ENCODE assay signal across 11 cellular contexts in genomic region chr1:16765731-16766605, GRCh38. TPM values are rescaled to one million over a fixed set of nuclear protein-coding genes. Genes with fewer than 3 reads are reported as not detected.
DNase-seq lines count a peak whose midpoint lies in the region; FAIRE-seq and TF ChIP-seq lines count a peak whose summit lies in the region.
"Not testable (repeated sequence)": the region's sequence is repeated elsewhere in the genome, so short reads cannot be mapped to it uniquely, and the experiment has no call there.
"Had no signal": no experiment of that assay in that cellular context is flagged by ENCODE, and none has a peak within 500 bp of the region (broad histone marks: within the 10 kb centered on the region; RNA-seq: fewer than 3 reads in every experiment).

No MANE protein-coding gene starts in this region.

- H3K9me3 ChIP-seq in colonic mucosa; kidney (ENCODE audit: control insufficient read depth in 1 of 2, low read length in 2 of 2); prostate gland; subcutaneous abdominal adipose tissue (ENCODE audit: control insufficient read depth in 5 of 5, low read length in 5 of 5): not testable (repeated sequence)

- not testable (repeated sequence) for H3K27me3 ChIP-seq in colonic mucosa; prostate gland (replicated peaks; ENCODE audit: insufficient read depth)
- H3K27me3 ChIP-seq in subcutaneous abdominal adipose tissue (ENCODE audit: control insufficient read depth in 5 of 5, insufficient read depth in 4 of 5, low read length in 5 of 5): peaks cover 0 to 16% (median 3%) of the 10 kb centered on the region in 5 donors

- not testable (repeated sequence) for H3K36me3 ChIP-seq in colonic mucosa; kidney (ENCODE audit: control insufficient read depth in 1 of 2, insufficient read depth in 2 of 2, low read length in 2 of 2); prostate gland; subcutaneous abdominal adipose tissue (ENCODE audit: control insufficient read depth in 5 of 5, insufficient read depth in 5 of 5, low read length in 5 of 5)

- not testable (repeated sequence) for H3K4me3 ChIP-seq in colonic mucosa
- H3K4me3 ChIP-seq in kidney (ENCODE audit: low read length in 2 of 2): peak overlapping the region in 1 of 2 donors; percentile 40
- peak overlapping the region in 1 of 2 donors; percentile 6 for H3K4me3 ChIP-seq in prostate gland
- peak overlapping the region in 4 of 5 donors; percentile 24 to 59 (median 44) for H3K4me3 ChIP-seq in subcutaneous abdominal adipose tissue (ENCODE audit: low read depth in 1 of 5, low read length in 5 of 5)

- H3K4me1 ChIP-seq in colonic mucosa; prostate gland (replicated peaks); subcutaneous abdominal adipose tissue (ENCODE audit: control insufficient read depth in 5 of 5, insufficient read depth in 5 of 5, low read length in 5 of 5): not testable (repeated sequence)
- peaks cover 7 to 12% of the 10 kb centered on the region in 2 donors for H3K4me1 ChIP-seq in kidney (ENCODE audit: control insufficient read depth in 1 of 2, insufficient read depth in 1 of 2, low read depth in 1 of 2, low read length in 2 of 2)

- not testable (repeated sequence) for FAIRE-seq in kidney (lab: Jason Lieb, UNC)

- TF ChIP-seq POLR2A in prostate gland (IDR thresholded peaks at IDR 0.05): not testable (repeated sequence)

- TF ChIP-seq CTCF in colonic mucosa (IDR thresholded peaks at IDR 0.05); kidney (IDR thresholded peaks at IDR 0.05; ENCODE audit: borderline replicate concordance, extremely low read depth, insufficient read depth); prostate gland (IDR thresholded peaks at IDR 0.05): not testable (repeated sequence)

- intact Hi-C loops in colonic mucosa (cut with DNase I); head of caudate nucleus (cut with DNase I); kidney (cut with DNase I); prostate gland (cut with DNase I): not testable (repeated sequence)

- peak in 8 of 14 donors; percentile 27 to 91 (median 50) for DNase-seq in C1 segment of cervical spinal cord (lab: John Stamatoyannopoulos, UW)
- peak; percentile 18 for DNase-seq in NCI-H146 treated with DMSO at 0.1 percent for 48 hours (lab: John Stamatoyannopoulos, UW; ENCODE audit: unreplicated experiment)
- peak; percentile 76 for DNase-seq in colonic mucosa
- peak in 40 of 42 donors; percentile 12 to 79 (median 48) for DNase-seq in head of caudate nucleus
- DNase-seq in kidney: peak; percentile 86
- DNase-seq in midbrain (lab: John Stamatoyannopoulos, UW): peak; percentile 40
- not testable (repeated sequence) for DNase-seq in prostate gland (ENCODE audit: low spot score)

- 29% methylated on average over 25 of the region's 31 CpGs for WGBS in prostate gland

- H3K9ac ChIP-seq in colonic mucosa (ENCODE audit: low read depth in 2 of 2, low read length in 2 of 2) (peak overlapping the region in 1 of 2 donors; percentile 24), kidney (ENCODE audit: low read length in 2 of 2) (peak overlapping the region in 1 of 2 donors; percentile 46)
- H3K9ac ChIP-seq in subcutaneous abdominal adipose tissue (ENCODE audit: low read length in 5 of 5): not testable (repeated sequence)

- peak overlapping the region; percentile 88 for H3K27ac ChIP-seq in colonic mucosa
- peak overlapping the region; percentile 88 to 92 for H3K27ac ChIP-seq in kidney (ENCODE audit: low read depth in 2 of 2, low read length in 2 of 2)
- peak overlapping the region; percentile 39 to 55 for H3K27ac ChIP-seq in prostate gland
- H3K27ac ChIP-seq in subcutaneous abdominal adipose tissue (ENCODE audit: low read depth, low read length): not testable (repeated sequence)

RNA-seq across cellular contexts. Expression of gene RNU1-4, which starts 25.7 kb away (rescaled TPM):
- total RNA-seq in colonic mucosa (1,000 to 10,000 TPM; 1,159 to 2,517 TPM), kidney (8,605 TPM), prostate gland (under 1 TPM; under 0.01 TPM)
- polyA plus RNA-seq in kidney (ENCODE audit: insufficient read depth, low read depth, low replicate concordance): 26.8 TPM
- total RNA-seq: myocyte, osteoblast had no signal
- polyA plus RNA-seq: adrenal gland had no signal

Comparison
In these comparisons a context has a peak if more than half of its experiments do, and no peak if none do; other contexts are left out.
1. RNA of gene RNU1-4, which starts 25.7 kb away (total RNA-seq): 8,605 TPM in kidney (single experiment) and 1,159 to 2,517 TPM in colonic mucosa; under 0.01 TPM in prostate gland; every median in the first group is over 1,000 times any median in the second.